ENCODE assay signal across 26 cellular contexts in the genomic region with DNA sequence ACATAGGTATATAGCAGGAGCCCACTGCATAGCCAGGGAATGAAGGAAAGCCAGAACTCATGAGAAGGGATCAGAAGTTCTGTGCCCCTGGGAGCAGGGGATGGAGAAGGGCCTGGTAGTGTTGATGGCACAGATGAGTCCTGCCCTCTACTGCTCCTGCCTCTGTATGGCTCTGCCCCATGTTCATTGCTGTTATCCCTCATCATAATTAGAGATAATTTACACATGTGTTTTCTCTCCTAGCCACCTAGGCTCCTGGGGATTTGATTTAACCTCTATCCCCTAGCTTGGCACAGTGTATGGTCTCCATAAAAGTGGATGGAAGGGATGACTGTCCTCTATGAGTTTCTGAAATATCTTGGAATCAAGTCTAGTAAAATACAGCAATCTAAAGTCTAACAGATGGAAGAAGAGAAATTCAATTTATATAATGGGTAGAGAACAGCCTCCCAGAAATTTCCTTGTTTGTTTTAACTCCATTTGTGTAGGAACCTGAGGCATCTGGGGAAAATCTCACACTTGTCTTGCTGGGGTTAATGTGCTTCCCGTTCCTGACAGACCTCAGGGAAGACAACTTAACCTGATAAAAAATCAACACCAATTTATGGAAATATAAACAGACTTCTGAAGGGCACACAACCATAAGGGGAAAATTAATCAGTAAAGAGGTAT.
"Had no signal": no experiment of that assay in that cellular context is flagged by ENCODE, and none has a peak within 500 bp of the region (broad histone marks: within the 10 kb centered on the region; RNA-seq: fewer than 3 reads in every experiment).

No MANE protein-coding gene starts in this region.

- H3K4me2 ChIP-seq: smooth muscle cell had no signal

- DNase-seq: effector CD8-positive, alpha-beta T cell; endodermal cell; foreskin fibroblast; gastrocnemius medialis; head of caudate nucleus; left ventricle myocardium superior; lower lobe of right lung; naive thymus-derived CD8-positive, alpha-beta T cell; nephron progenitor cell; nucleus accumbens; stimulated activated CD4-positive, alpha-beta T cell treated with anti-CD3 and anti-CD28 coated beads, Interleukin-12 subunit alpha, Interleukin-12 subunit beta, amount 100 ng/mL, for 4 hours; stimulated activated CD4-positive, alpha-beta T cell treated with anti-CD3 and anti-CD28 coated beads, Interleukin-1b, Interleukin-23, amount 100 ng/mL, for 48 hours; stimulated activated CD4-positive, alpha-beta T cell treated with anti-CD3 and anti-CD28 coated beads, Interleukin-4, amount 100 ng/mL, for 1 hour; stimulated activated CD8-positive, alpha-beta memory T cell treated with anti-CD3 and anti-CD28 coated beads, Interleukin-4, amount 100 ng/mL, for 48 hours; stimulated activated naive CD4-positive, alpha-beta T cell; stimulated activated naive CD8-positive, alpha-beta T cell treated with anti-CD3 and anti-CD28 coated beads, Interleukin-15, amount 100 ng/mL, for 72 hours; transverse colon; upper lobe of right lung; uterus had no signal

- H3K27me3 ChIP-seq: gastrocnemius medialis, right atrium auricular region, suprapubic skin, transverse colon, upper lobe of right lung, uterus had no signal

- H3K36me3 ChIP-seq: gastrocnemius medialis, lower lobe of right lung, prostate gland, right atrium auricular region, suprapubic skin, transverse colon, upper lobe of right lung, uterus had no signal

- H3K4me1 ChIP-seq: gastrocnemius medialis, lower lobe of right lung, prostate gland, right atrium auricular region, suprapubic skin, transverse colon, upper lobe of right lung, uterus had no signal

- ATAC-seq: esophagus mucosa; gastrocnemius medialis; left ventricle myocardium superior; lower lobe of right lung; naive thymus-derived CD8-positive, alpha-beta T cell; sciatic nerve; stimulated activated naive CD8-positive, alpha-beta T cell treated with anti-CD3 and anti-CD28 coated beads, Interleukin-15, amount 100 ng/mL, for 72 hours; upper lobe of right lung had no signal

- H3K4me3 ChIP-seq: gastrocnemius medialis, lower lobe of right lung, prostate gland, right atrium auricular region, smooth muscle cell, suprapubic skin, transverse colon, upper lobe of right lung, uterus had no signal

- H3K9me3 ChIP-seq: gastrocnemius medialis, lower lobe of right lung, prostate gland, right atrium auricular region, suprapubic skin, transverse colon, upper lobe of right lung, uterus had no signal

- H3K27ac ChIP-seq: epithelial cell of prostate, gastrocnemius medialis, lower lobe of right lung, prostate gland, right atrium auricular region, suprapubic skin, transverse colon, upper lobe of right lung, uterus had no signal
